25 cellular contexts compared by ENCODE assay signal in genomic region chr16:824194-824593, GRCh38. TPM values are rescaled to one million over a fixed set of nuclear protein-coding genes. Genes with fewer than 3 reads are reported as not detected.
DNase-seq lines count a peak whose midpoint lies in the region; ATAC-seq, FAIRE-seq and TF ChIP-seq lines count a peak whose summit lies in the region.
"Had no signal": no experiment of that assay in that cellular context is flagged by ENCODE, and none has a peak within 500 bp of the region (broad histone marks: within the 10 kb centered on the region; RNA-seq: fewer than 3 reads in every experiment).

No MANE protein-coding gene starts in this region.

- CTCF ChIA-PET in H1 (lab: Charles Lee; ENCODE audit: partially characterized antibody), result interaction anchor here (1.6 kb wide), 1 partner anchor 233 kb away, joined by 8 read pairs; no protein-coding TSS in a partner anchor

- no peak for TF ChIP-seq RAD21 in H1 (IDR thresholded peaks at IDR 0.05 in 1 of 2, conservative IDR thresholded peaks at IDR 0.05 in 1 of 2; ENCODE audit: low read depth in 2 of 2, low read length in 2 of 2)

- no peaks in the 10 kb centered on the region for H3K79me1 ChIP-seq in H1 (ENCODE audit: low read depth, low read length)

- no peak overlapping the region for H2BK120ac ChIP-seq in H1 (replicated peaks; ENCODE audit: low read depth, low read length)

- H3K9ac ChIP-seq in BLaER1 treated with 17β-estradiol and CSF1 and Interleukin-3, amounts not matched to agents 10 nM and 100 nM, result no peak overlapping the region
- no peak overlapping the region for H3K9ac ChIP-seq in H1 (replicated peaks in 1 of 4; ENCODE audit: extremely low read depth in 1 of 4, low read depth in 3 of 4, low read length in 3 of 4)
- H3K9ac ChIP-seq: GM23248 had no signal

- H4K20me1 ChIP-seq in BLaER1 treated with 17β-estradiol and CSF1 and Interleukin-3, amounts not matched to agents 10 nM and 100 nM, result peaks cover 0 to 9% (median 0%) of the 10 kb centered on the region in 11 experiments; a peak in 4 of 22 replicates
- H4K20me1 ChIP-seq in H1 (replicated peaks in 1 of 2; ENCODE audit: control insufficient read depth in 1 of 2, insufficient read depth in 2 of 2, low read length in 2 of 2), result peaks cover 0 to 3% of the 10 kb centered on the region in 2 experiments

- H3K27ac ChIP-seq in BLaER1 treated with 17β-estradiol and CSF1 and Interleukin-3, amounts not matched to agents 10 nM and 100 nM, result 0 out of 22 replicates have a peak overlapping the region, but pooled peaks of 1 of the 11 experiments have one; percentile 76
- H3K27ac ChIP-seq in H1 (ENCODE audit: low read depth, low read length) (no peak overlapping the region), upper lobe of right lung (no peak overlapping the region)
- H3K27ac ChIP-seq: GM23248 had no signal

- no peak overlapping the region for H3K4ac ChIP-seq in H1 (replicated peaks; ENCODE audit: insufficient read length, low read depth, low read length)

- WGBS in H1 (ENCODE audit: extremely low coverage in 1 of 2, insufficient coverage in 1 of 2, insufficient read length in 1 of 2, insufficient replicate concordance in 2 of 2, low coverage in 1 of 2, low lambda C conversion rate in 2 of 2, missing lambda C conversion rate in 1 of 2), 2 experiments, result 99% methylated on average over 12 of the region's 22 CpGs; no CpG with 5 or more reads in 1 of the 2 experiments

- POLR2A ChIA-PET in H1 (lab: Charles Lee; ENCODE audit: partially characterized antibody), result no interaction called here

- FAIRE-seq in HTR-8/SVneo (lab: Jason Lieb, UNC), result peak; percentile 79
- no peak for FAIRE-seq in H1 (lab: Jason Lieb, UNC)
- FAIRE-seq: D721Med, GM12892, GM19239 had no signal

- no peak overlapping the region for H2BK12ac ChIP-seq in H1 (ENCODE audit: low read depth, low read length)

- H3K4me1 Mint-ChIP-seq in endothelial cell (ENCODE audit: unreplicated experiment), result no peaks in the 10 kb centered on the region
- H3K4me1 Mint-ChIP-seq in activated T-helper 17 cell treated with anti-CD3 and anti-CD28 coated beads, Interleukin-2, amount 50 U/mL, for 72 hours, result no peaks in the 10 kb centered on the region
- H3K4me1 Mint-ChIP-seq: CD14-positive monocyte had no signal

- H4K5ac ChIP-seq in H1 (ENCODE audit: insufficient read length, low read depth, low read length), result no peak overlapping the region

- DNase-seq in HTR-8/SVneo (ENCODE audit: insufficient read length, low spot score) (no peak), H1 (ENCODE audit: low read depth in 1 of 2, low spot score in 2 of 2) (no peak), upper lobe of right lung (no peak), SKM-1 treated with dmso at 0.1 percent for 144 hours (lab: John Stamatoyannopoulos, UW; ENCODE audit: unreplicated experiment) (no peak), endothelial cell (ENCODE audit: low spot score) (no peak), ecto neural progenitor cell (ENCODE audit: low spot score) (no peak)
- DNase-seq: CD8-positive, alpha-beta memory T cell; DMS 273 treated with DMSO at 0.1 percent for 48 hours; DMS79 treated with DMSO at 0.1 percent for 48 hours; GF-D8; GM23248; HFFc6 had no signal

- no peaks in the 10 kb centered on the region for H3K9me3 Mint-ChIP-seq in endothelial cell (ENCODE audit: unreplicated experiment)
- H3K9me3 Mint-ChIP-seq in activated T-helper 17 cell treated with anti-CD3 and anti-CD28 coated beads, Interleukin-2, amount 50 U/mL, for 72 hours, result no peaks in the 10 kb centered on the region
- H3K9me3 Mint-ChIP-seq: CD4-positive, alpha-beta T cell; CD8-positive, alpha-beta memory T cell had no signal

- H3K4me2 ChIP-seq in BLaER1 treated with 17β-estradiol and CSF1 and Interleukin-3, amounts not matched to agents 10 nM and 100 nM, result peak overlapping the region in 8 of 11 experiments; percentile 68 to 94 (median 78); a peak in 10 of 22 replicates
- no peak overlapping the region for H3K4me2 ChIP-seq in H1 (ENCODE audit: insufficient read depth in 1 of 2, low read depth in 2 of 2, low read length in 2 of 2)

- H3K27me3 Mint-ChIP-seq in endothelial cell (ENCODE audit: unreplicated experiment), result no peaks in the 10 kb centered on the region
- H3K27me3 Mint-ChIP-seq in activated T-helper 17 cell treated with anti-CD3 and anti-CD28 coated beads, Interleukin-2, amount 50 U/mL, for 72 hours, result no peaks in the 10 kb centered on the region

- H3K4me3 ChIP-seq in BLaER1 treated with 17β-estradiol and CSF1 and Interleukin-3, amounts not matched to agents 10 nM and 100 nM, result no peak overlapping the region
- H3K4me3 ChIP-seq in H1 (ENCODE audit: extremely low read depth in 1 of 4, insufficient read depth in 2 of 4, low read depth in 3 of 4, low read length in 4 of 4) (no peak overlapping the region), upper lobe of right lung (no peak overlapping the region)
- H3K4me3 ChIP-seq: GM23248, HAP-1 had no signal

- H3K56ac ChIP-seq in H1 (replicated peaks; ENCODE audit: insufficient read length, low read depth, low read length), result no peak overlapping the region

- no peak overlapping the region for H4K91ac ChIP-seq in H1 (replicated peaks; ENCODE audit: insufficient read length, low read length)

- ATAC-seq in upper lobe of right lung, result peak; percentile 31
- no peak for ATAC-seq in activated T-helper 17 cell treated with anti-CD3 and anti-CD28 coated beads, Interleukin-2, amount 50 U/mL, for 72 hours (replicated peaks)

- H3K9me3 ChIP-seq in BLaER1 treated with 17β-estradiol and CSF1 and Interleukin-3, amounts not matched to agents 10 nM and 100 nM (replicated peaks in 1 of 11), result peaks cover 0 to 14% (median 0%) of the 10 kb centered on the region in 11 experiments; a peak in 7 of 22 replicates
- peaks cover 0 to 28% of the 10 kb centered on the region in 2 experiments; a peak in 1 of 4 replicates for H3K9me3 ChIP-seq in H1 (ENCODE audit: insufficient read depth in 2 of 2, low read depth in 1 of 2, low read length in 1 of 2)
- no peaks in the 10 kb centered on the region for H3K9me3 ChIP-seq in upper lobe of right lung
- H3K9me3 ChIP-seq: HAP-1 had no signal

- intact Hi-C loops in upper lobe of right lung (cut with DNase I), result no loop called here

- H2BK5ac ChIP-seq in H1 (ENCODE audit: low read depth, low read length), result no peak overlapping the region

- peaks cover 0 to 52% (median 0%) of the 10 kb centered on the region in 11 experiments; a peak in 8 of 22 replicates for H3K27me3 ChIP-seq in BLaER1 treated with 17β-estradiol and CSF1 and Interleukin-3, amounts not matched to agents 10 nM and 100 nM
- H3K27me3 ChIP-seq in H1 (replicated peaks in 1 of 4; ENCODE audit: control insufficient read depth in 3 of 4, extremely low read depth in 1 of 4, insufficient read depth in 3 of 4, low read length in 3 of 4) (no peaks in the 10 kb centered on the region), upper lobe of right lung (peaks cover 3% of the 10 kb centered on the region)

- no peak overlapping the region for H2BK15ac ChIP-seq in H1 (ENCODE audit: low read length)

- no peak overlapping the region for H3K23ac ChIP-seq in H1 (ENCODE audit: insufficient read length)

- no peaks in the 10 kb centered on the region for H3K36me3 ChIP-seq in BLaER1 treated with 17β-estradiol and CSF1 and Interleukin-3, amounts not matched to agents 10 nM and 100 nM
- H3K36me3 ChIP-seq in H1 (ENCODE audit: control insufficient read depth in 2 of 4, insufficient read depth in 4 of 4, low read length in 3 of 4) (no peaks in the 10 kb centered on the region), upper lobe of right lung (no peaks in the 10 kb centered on the region)
- H3K36me3 ChIP-seq: HAP-1 had no signal

- no peaks in the 10 kb centered on the region for H3K79me2 ChIP-seq in H1 (ENCODE audit: control insufficient read depth in 1 of 2, insufficient read depth in 2 of 2, low read length in 2 of 2)

- no peaks in the 10 kb centered on the region for H3K23me2 ChIP-seq in H1 (ENCODE audit: low read depth, low read length)

- H2AK5ac ChIP-seq in H1 (ENCODE audit: low read depth, low read length), result no peak overlapping the region

- no peak overlapping the region for H3K18ac ChIP-seq in H1 (ENCODE audit: extremely low read depth, low read length)

- H2BK20ac ChIP-seq in H1 (ENCODE audit: low read length), result no peak overlapping the region

- peak overlapping the region; percentile 57; the same call in 1 of the 2 replicates for H4K8ac ChIP-seq in H1 (ENCODE audit: extremely low read depth, insufficient read depth, low read length)

- H3K4me1 ChIP-seq in BLaER1 treated with 17β-estradiol and CSF1 and Interleukin-3, amounts not matched to agents 10 nM and 100 nM, result peaks cover 12 to 88% (median 72%) of the 10 kb centered on the region in 10 experiments
- H3K4me1 ChIP-seq in H1 (replicated peaks in 1 of 4; ENCODE audit: control insufficient read depth in 3 of 4, insufficient read depth in 4 of 4, low read length in 3 of 4) (peaks cover 0 to 14% (median 0%) of the 10 kb centered on the region in 4 experiments; a peak in 2 of 7 replicates), upper lobe of right lung (no peaks in the 10 kb centered on the region)
- H3K4me1 ChIP-seq: HAP-1 had no signal

- no peak for TF ChIP-seq CTCF in H1 (IDR thresholded peaks at IDR 0.05; ENCODE audit: control extremely low read depth in 1 of 3, insufficient read depth in 1 of 3, low read depth in 1 of 3, low read length in 3 of 3)
- no peak for TF ChIP-seq CTCF in upper lobe of right lung (IDR thresholded peaks at IDR 0.05)
- TF ChIP-seq CTCF in endothelial cell (IDR thresholded peaks at IDR 0.05; ENCODE audit: unreplicated experiment), result no peak

- no peaks in the 10 kb centered on the region for H3K36me3 Mint-ChIP-seq in endothelial cell (ENCODE audit: low read depth, unreplicated experiment)
- no peaks in the 10 kb centered on the region for H3K36me3 Mint-ChIP-seq in activated T-helper 17 cell treated with anti-CD3 and anti-CD28 coated beads, Interleukin-2, amount 50 U/mL, for 72 hours (ENCODE audit: low read depth)
- H3K36me3 Mint-ChIP-seq: CD14-positive monocyte; CD8-positive, alpha-beta memory T cell had no signal

- H3K27ac Mint-ChIP-seq in endothelial cell (ENCODE audit: unreplicated experiment), result no peak overlapping the region
- no peak overlapping the region for H3K27ac Mint-ChIP-seq in activated T-helper 17 cell treated with anti-CD3 and anti-CD28 coated beads, Interleukin-2, amount 50 U/mL, for 72 hours
- H3K27ac Mint-ChIP-seq: CD14-positive monocyte; CD4-positive, alpha-beta T cell; CD8-positive, alpha-beta memory T cell; HFFc6 had no signal

- no peak for TF ChIP-seq EP300 in H1 (IDR thresholded peaks at IDR 0.05; ENCODE audit: borderline replicate concordance in 1 of 2, low read depth in 2 of 2, low read length in 2 of 2)

- no peak overlapping the region for H3K14ac ChIP-seq in H1 (ENCODE audit: insufficient read length)

- no peak overlapping the region for H2AFZ ChIP-seq in H1 (ENCODE audit: low read length)
- H2AFZ ChIP-seq: GM23248 had no signal

- H3K4me3 Mint-ChIP-seq in endothelial cell (ENCODE audit: unreplicated experiment), result no peak overlapping the region
- H3K4me3 Mint-ChIP-seq in activated T-helper 17 cell treated with anti-CD3 and anti-CD28 coated beads, Interleukin-2, amount 50 U/mL, for 72 hours, result no peak overlapping the region
- H3K4me3 Mint-ChIP-seq: CD14-positive monocyte; CD4-positive, alpha-beta T cell; CD8-positive, alpha-beta memory T cell; HFFc6 had no signal

- no peak for TF ChIP-seq POLR2A in H1 (IDR thresholded peaks at IDR 0.05; ENCODE audit: control extremely low read depth in 1 of 2, low read depth in 2 of 2, low read length in 2 of 2)

RNA-seq across cellular contexts. Expression of gene GNG13, which starts 23.7 kb away (rescaled TPM):
- not detected in 2 replicates for total RNA-seq in H1 (2021; fragmentation: NEBNext Ultra II Directional; extraction: Animal tissue kit (Norgen Biotek cat#: 25700))
- polyA plus RNA-seq in H1 (2011; rRNA removed), result not detected in 2 replicates
- polyA plus RNA-seq in H1 (2011; cell fraction: cytosol; rRNA removed), result not detected
- polyA plus RNA-seq in H1 (2011; cell fraction: nucleus; rRNA removed), result 0.11 TPM
- polyA plus RNA-seq in H1 (2012, experiment 1 of 2), result 0.59 to 1.3 TPM (median 0.96 TPM) in 4 replicates
- 0.49 TPM for polyA plus RNA-seq in H1 (2012, experiment 2 of 2)
- 0.34 TPM for polyA plus RNA-seq in H1 (2013, experiment 1 of 2)
- 0.39 TPM for polyA plus RNA-seq in H1 (2013, experiment 2 of 2)
- polyA minus RNA-seq in H1 (2011; rRNA and poly(A)+ RNA removed), result not detected in 2 replicates
- polyA minus RNA-seq in H1 (2011; cell fraction: cytosol; rRNA and poly(A)+ RNA removed), result not detected
- polyA minus RNA-seq in H1 (2011; cell fraction: nucleus; rRNA and poly(A)+ RNA removed), result not detected
- total RNA-seq in upper lobe of right lung, result not detected
- total RNA-seq in endothelial cell (ENCODE audit: unreplicated experiment), result not detected
- not detected for total RNA-seq in activated T-helper 17 cell treated with anti-CD3 and anti-CD28 coated beads, Interleukin-2, amount 50 U/mL, for 72 hours
- total RNA-seq: A172; A673; CD4-positive, alpha-beta T cell; CD8-positive, alpha-beta memory T cell; Daoy; GM23248; H4; HFFc6 had no signal
- polyA plus RNA-seq: BJ; CD14-positive monocyte; CD8-positive, alpha-beta memory T cell; GM23248 had no signal

RNA-seq across cellular contexts. Expression of gene CHTF18, which starts 35.8 kb away (rescaled TPM):
- 98.3 and 104 TPM in 2 replicates for total RNA-seq in H1 (2021; fragmentation: NEBNext Ultra II Directional; extraction: Animal tissue kit (Norgen Biotek cat#: 25700))
- 75.3 and 156 TPM in 2 replicates for polyA plus RNA-seq in H1 (2011; rRNA removed)
- polyA plus RNA-seq in H1 (2011; cell fraction: cytosol; rRNA removed), result 87.5 TPM
- 592 TPM for polyA plus RNA-seq in H1 (2011; cell fraction: nucleus; rRNA removed)
- 72.1 to 113 TPM (median 103 TPM) in 4 replicates for polyA plus RNA-seq in H1 (2012, experiment 1 of 2)
- 43.8 TPM for polyA plus RNA-seq in H1 (2012, experiment 2 of 2)
- 70.5 TPM for polyA plus RNA-seq in H1 (2013, experiment 1 of 2)
- polyA plus RNA-seq in H1 (2013, experiment 2 of 2), result 59.1 TPM
- polyA minus RNA-seq in H1 (2011; rRNA and poly(A)+ RNA removed), result 18.1 and 20.4 TPM in 2 replicates
- 26.9 TPM for polyA minus RNA-seq in H1 (2011; cell fraction: cytosol; rRNA and poly(A)+ RNA removed)
- polyA minus RNA-seq in H1 (2011; cell fraction: nucleus; rRNA and poly(A)+ RNA removed), result 90.8 TPM
- total RNA-seq in upper lobe of right lung (12.3 TPM), endothelial cell (ENCODE audit: unreplicated experiment) (56.8 TPM)
- total RNA-seq in activated T-helper 17 cell treated with anti-CD3 and anti-CD28 coated beads, Interleukin-2, amount 50 U/mL, for 72 hours, result 10 to 100 TPM; 65.4 to 87.1 TPM

RNA-seq across cellular contexts. Expression of gene RPUSD1, which starts 36.0 kb away (rescaled TPM):
- total RNA-seq in H1 (2021; fragmentation: NEBNext Ultra II Directional; extraction: Animal tissue kit (Norgen Biotek cat#: 25700)), result 32.2 and 32.7 TPM in 2 replicates
- polyA plus RNA-seq in H1 (2011; rRNA removed), result 61.8 and 81.8 TPM in 2 replicates
- 45.2 TPM for polyA plus RNA-seq in H1 (2011; cell fraction: cytosol; rRNA removed)
- 71.6 TPM for polyA plus RNA-seq in H1 (2011; cell fraction: nucleus; rRNA removed)
- 17.8 to 34.1 TPM (median 33.0 TPM) in 4 replicates for polyA plus RNA-seq in H1 (2012, experiment 1 of 2)
- polyA plus RNA-seq in H1 (2012, experiment 2 of 2), result 35.0 TPM
- polyA plus RNA-seq in H1 (2013, experiment 1 of 2), result 24.4 TPM
- polyA plus RNA-seq in H1 (2013, experiment 2 of 2), result 24.6 TPM
- polyA minus RNA-seq in H1 (2011; rRNA and poly(A)+ RNA removed), result 13.4 and 17.4 TPM in 2 replicates
- polyA minus RNA-seq in H1 (2011; cell fraction: cytosol; rRNA and poly(A)+ RNA removed), result 23.9 TPM
- 42.1 TPM for polyA minus RNA-seq in H1 (2011; cell fraction: nucleus; rRNA and poly(A)+ RNA removed)
- total RNA-seq in upper lobe of right lung (14.2 TPM), endothelial cell (ENCODE audit: unreplicated experiment) (27.6 TPM)
- 10 to 100 TPM; 13.2 to 40.6 TPM for total RNA-seq in activated T-helper 17 cell treated with anti-CD3 and anti-CD28 coated beads, Interleukin-2, amount 50 U/mL, for 72 hours

Comparison
In these comparisons a context has a peak if more than half of its experiments do, and no peak if none do; other contexts are left out.
1. H3K4me2 ChIP-seq: peak in BLaER1 treated with 17β-estradiol and CSF1 and Interleukin-3, amounts not matched to agents 10 nM and 100 nM (8 of 11); none in H1 (0 of 2).